Comparison of ENCODE assay signal across 8 cellular contexts in the genomic region with DNA sequence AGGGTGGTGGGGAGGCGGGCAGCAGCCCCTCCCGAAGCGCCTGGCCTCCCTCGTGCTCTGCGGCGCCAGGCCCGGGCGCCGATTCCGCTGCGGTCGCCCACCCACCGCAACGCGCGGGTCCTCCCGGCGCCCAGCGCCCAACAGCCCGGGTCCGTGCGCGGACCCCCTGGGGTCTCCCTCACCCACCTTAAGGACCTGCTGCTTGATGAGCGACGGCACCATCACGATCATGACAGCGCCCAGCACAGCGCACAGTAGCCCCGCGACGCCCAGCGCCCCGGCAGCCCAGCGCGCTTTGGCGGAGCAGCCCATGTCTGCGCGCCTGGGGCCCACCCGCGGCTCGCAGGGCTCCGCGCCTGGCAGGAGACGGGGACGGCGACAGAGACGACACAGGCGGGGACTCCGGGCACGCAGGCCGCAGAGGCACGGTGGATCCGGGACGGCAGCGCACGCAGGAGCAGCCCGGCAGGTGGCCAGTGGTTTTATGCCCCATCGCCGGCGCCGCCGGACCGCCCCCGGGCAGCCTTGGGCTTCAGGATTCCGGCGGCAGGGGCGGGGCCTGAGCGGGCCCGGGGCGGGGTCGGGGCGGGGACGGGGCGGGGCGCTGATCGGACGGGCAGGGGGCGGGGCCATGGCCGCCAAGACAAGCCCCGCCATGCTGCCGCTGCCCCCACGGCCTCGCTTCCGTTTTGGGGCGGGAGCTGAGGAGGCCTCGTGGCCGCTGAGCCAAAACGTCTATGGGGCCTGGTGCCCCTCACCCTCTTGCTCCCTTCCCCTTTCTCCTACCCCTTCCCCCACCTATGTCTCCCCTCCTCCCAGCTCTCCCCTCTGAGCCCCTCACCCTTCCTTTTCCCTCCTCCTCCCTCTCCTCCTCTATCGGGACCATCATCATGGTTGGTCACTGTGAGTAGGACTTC. TPM values are rescaled to one million over a fixed set of nuclear protein-coding genes. Genes with fewer than 3 reads are reported as not detected.
A peak's percentile ranks its signal among the peaks of the same experiment; 100 is the strongest.
DNase-seq lines count a peak whose midpoint lies in the region; ATAC-seq and TF ChIP-seq lines count a peak whose summit lies in the region.

Gene SCARB1 (minus strand): TSS at position 456 of the 917 bp plus-strand sequence. CDS start 144 bp downstream, at position 312.

- H3K9me3 ChIP-seq in ascending aorta = no peaks in the 10 kb centered on the region

- no peaks in the 10 kb centered on the region for H3K27me3 Mint-ChIP-seq in T-helper 2 cell treated with Interferon-gamma antibody and Interleukin-4, amounts not matched to agents 5 μg/mL and 100 μg/mL, for 36 hours (ENCODE audit: low read depth)

- H3K9me3 Mint-ChIP-seq in T-helper 2 cell treated with Interferon-gamma antibody and Interleukin-4, amounts not matched to agents 5 μg/mL and 100 μg/mL, for 36 hours = no peaks in the 10 kb centered on the region

- no peaks in the 10 kb centered on the region for H3K36me3 Mint-ChIP-seq in T-helper 2 cell treated with Interferon-gamma antibody and Interleukin-4, amounts not matched to agents 5 μg/mL and 100 μg/mL, for 36 hours (ENCODE audit: low read depth)

- H3K4me3 Mint-ChIP-seq in T-helper 2 cell treated with Interferon-gamma antibody and Interleukin-4, amounts not matched to agents 5 μg/mL and 100 μg/mL, for 36 hours = peak within 1 kb of the TSS; percentile 81

- peak; percentile 100 for DNase-seq in GM13976 (ENCODE audit: low spot score)
- DNase-seq in NCI-H146 (lab: John Stamatoyannopoulos, UW) = peak; percentile 85
- peak; percentile 78 for DNase-seq in T-helper 2 cell treated with Interferon-gamma antibody and Interleukin-4, amounts not matched to agents 5 μg/mL and 100 μg/mL, for 36 hours (ENCODE audit: low spot score)
- peak; percentile 39 to 90 for DNase-seq in ascending aorta (ENCODE audit: low spot score in 2 of 2)
- DNase-seq in hepatic stellate cell (ENCODE audit: low spot score) = peak; percentile 94
- DNase-seq in retina = peak; percentile 91
- no peak for DNase-seq in OCI-M2 (lab: John Stamatoyannopoulos, UW; ENCODE audit: unreplicated experiment)

- peak; percentile 66 for ATAC-seq in HG02763 (IDR thresholded peaks at IDR 0.05; ENCODE audit: unreplicated experiment)

- intact Hi-C loops in ascending aorta (cut with DNase I) = loop anchor here (5.0 kb wide), 2 partner anchors 39 to 79 kb away; no protein-coding TSS in a partner anchor

- no peaks in the 10 kb centered on the region for H3K27me3 ChIP-seq in ascending aorta

- H3K27ac ChIP-seq in ascending aorta = peak within 1 kb of the TSS; percentile 36 to 61

- peak within 1 kb of the TSS; percentile 82 to 83 for H3K4me3 ChIP-seq in ascending aorta

- TF ChIP-seq CTCF in GM13976 (IDR thresholded peaks at IDR 0.05; ENCODE audit: borderline replicate concordance, control extremely low read depth, extremely low read depth, insufficient read depth, missing control alignments) (no peak), ascending aorta (IDR thresholded peaks at IDR 0.05) (no peak)

- in situ Hi-C loops in GM13976 (cut with MboI; ENCODE audit: low sequenced_read_pairs, unreplicated experiment) = no loop called here

- peaks cover 0 to 7% of the 10 kb centered on the region in 2 donors for H3K4me1 ChIP-seq in ascending aorta

- no peaks in the 10 kb centered on the region for H3K36me3 ChIP-seq in ascending aorta

- peak within 1 kb of the TSS; percentile 93 for H3K27ac Mint-ChIP-seq in T-helper 2 cell treated with Interferon-gamma antibody and Interleukin-4, amounts not matched to agents 5 μg/mL and 100 μg/mL, for 36 hours

- peaks cover 18% of the 10 kb centered on the region for H3K4me1 Mint-ChIP-seq in T-helper 2 cell treated with Interferon-gamma antibody and Interleukin-4, amounts not matched to agents 5 μg/mL and 100 μg/mL, for 36 hours (ENCODE audit: low read depth)

RNA-seq across cellular contexts. Expression of gene SCARB1, which starts in this region (rescaled TPM):
- total RNA-seq in ascending aorta = 81.1 TPM
